Comparison of ENCODE assay signal across 24 cellular contexts in the genomic region with DNA sequence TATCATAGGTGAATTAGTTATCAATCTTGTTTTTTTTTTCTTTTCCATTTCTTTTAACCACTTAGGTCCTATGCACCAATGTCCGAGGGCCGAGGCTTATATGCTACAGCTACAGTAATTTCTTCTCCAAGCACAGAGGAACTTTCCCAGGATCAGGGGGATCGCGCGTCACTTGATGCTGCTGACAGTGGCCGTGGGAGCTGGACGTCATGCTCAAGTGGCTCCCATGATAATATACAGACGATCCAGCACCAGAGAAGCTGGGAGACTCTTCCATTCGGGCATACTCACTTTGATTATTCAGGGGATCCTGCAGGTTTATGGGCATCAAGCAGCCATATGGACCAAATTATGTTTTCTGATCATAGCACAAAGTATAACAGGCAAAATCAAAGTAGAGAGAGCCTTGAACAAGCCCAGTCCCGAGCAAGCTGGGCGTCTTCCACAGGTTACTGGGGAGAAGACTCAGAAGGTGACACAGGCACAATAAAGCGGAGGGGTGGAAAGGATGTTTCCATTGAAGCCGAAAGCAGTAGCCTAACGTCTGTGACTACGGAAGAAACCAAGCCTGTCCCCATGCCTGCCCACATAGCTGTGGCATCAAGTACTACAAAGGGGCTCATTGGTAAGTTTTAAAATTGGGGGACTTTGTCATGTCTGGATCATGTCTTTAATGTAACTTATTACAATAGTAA.
"Had no signal": no experiment of that assay in that cellular context is flagged by ENCODE, and none has a peak within 500 bp of the region (broad histone marks: within the 10 kb centered on the region; RNA-seq: fewer than 3 reads in every experiment).

No MANE protein-coding gene starts in this region.

- H3K27ac Mint-ChIP-seq: activated CD4-positive, alpha-beta memory T cell treated with anti-CD3 and anti-CD28 coated beads for 36 hours; activated CD4-positive, alpha-beta T cell treated with anti-CD3 and anti-CD28 coated beads, Interleukin-2, amount 10 ng/mL, durations not matched to agents 24 days and 14 days; activated T-helper 17 cell treated with anti-CD3 and anti-CD28 coated beads, Interleukin-2, amount 50 U/mL, for 72 hours; effector memory CD8-positive, alpha-beta T cell; nephron; progenitor cell of endocrine pancreas; T-helper 17 cell had no signal

- H3K27me3 ChIP-seq: gastroesophageal sphincter, left lung, neutrophil, suprapubic skin, tibial nerve had no signal

- H3K4me1 Mint-ChIP-seq: activated CD4-positive, alpha-beta T cell treated with anti-CD3 and anti-CD28 coated beads, Interleukin-2, amount 10 ng/mL, durations not matched to agents 24 days and 14 days; activated T-helper 17 cell treated with anti-CD3 and anti-CD28 coated beads, Interleukin-2, amount 50 U/mL, for 72 hours had no signal

- H3K9me3 ChIP-seq: gastroesophageal sphincter, left lung, neutrophil, suprapubic skin, tibial nerve had no signal

- H3K27ac ChIP-seq: coronary artery, gastroesophageal sphincter, left lung, neutrophil, suprapubic skin, tibial nerve had no signal

- H3K9me3 Mint-ChIP-seq: activated CD4-positive, alpha-beta memory T cell treated with anti-CD3 and anti-CD28 coated beads for 36 hours; activated CD4-positive, alpha-beta T cell treated with anti-CD3 and anti-CD28 coated beads, Interleukin-2, amount 10 ng/mL, durations not matched to agents 24 days and 14 days; activated T-helper 17 cell treated with anti-CD3 and anti-CD28 coated beads, Interleukin-2, amount 50 U/mL, for 72 hours; effector memory CD8-positive, alpha-beta T cell; nephron had no signal

- H3K4me1 ChIP-seq: left lung had no signal

- ATAC-seq: activated T-helper 17 cell treated with anti-CD3 and anti-CD28 coated beads, Interleukin-2, amount 50 U/mL, for 72 hours; effector memory CD8-positive, alpha-beta T cell; gastroesophageal sphincter; left lung; SK-N-SH treated with all-trans-retinoic acid at 6 μM for 48 hours; T-helper 17 cell had no signal

- H3K4me3 Mint-ChIP-seq: activated CD4-positive, alpha-beta memory T cell treated with anti-CD3 and anti-CD28 coated beads for 36 hours; activated CD4-positive, alpha-beta T cell treated with anti-CD3 and anti-CD28 coated beads, Interleukin-2, amount 10 ng/mL, durations not matched to agents 24 days and 14 days; activated T-helper 17 cell treated with anti-CD3 and anti-CD28 coated beads, Interleukin-2, amount 50 U/mL, for 72 hours; effector memory CD8-positive, alpha-beta T cell; nephron; T-helper 17 cell had no signal

- H3K4me3 ChIP-seq: coronary artery, gastroesophageal sphincter, left lung, suprapubic skin, tibial nerve had no signal

- DNase-seq: activated CD4-positive, alpha-beta memory T cell treated with anti-CD3 and anti-CD28 coated beads for 36 hours; activated CD4-positive, alpha-beta T cell treated with anti-CD3 and anti-CD28 coated beads, Interleukin-2, amount 10 ng/mL, durations not matched to agents 24 days and 14 days; activated CD4-positive, CD25-positive, alpha-beta regulatory T cell treated with anti-CD3 and anti-CD28 coated beads, Interleukin-2, amount 50 U/mL, for 72 hours; activated CD8-positive, alpha-beta memory T cell treated with anti-CD3 and anti-CD28 coated beads, Interleukin-2, amount 50 U/mL, for 4 hours; activated gamma-delta T cell treated with Interleukin-2 at 50 U/mL for 16 hours; activated naive CD4-positive, alpha-beta T cell treated with anti-CD3 and anti-CD28 coated beads, Interleukin-2, amount 50 U/mL, for 16 hours; activated T-cell treated with anti-CD3 and anti-CD28 coated beads, Interleukin-2, amount 50 U/mL, for 1 hour; amniotic stem cell; effector memory CD8-positive, alpha-beta T cell; left lung; stimulated activated CD4-positive, alpha-beta T cell treated with anti-CD3 and anti-CD28 coated beads, Interleukin-15, amount 100 ng/mL, for 24 hours; stimulated activated CD4-positive, alpha-beta T cell treated with anti-CD3 and anti-CD28 coated beads, Interleukin-2, amount 100 ng/mL, for 24 hours; stimulated activated naive CD4-positive, alpha-beta T cell; T-helper 17 cell; T1000 had no signal

- H3K27me3 Mint-ChIP-seq: activated CD4-positive, alpha-beta memory T cell treated with anti-CD3 and anti-CD28 coated beads for 36 hours; activated CD4-positive, alpha-beta T cell treated with anti-CD3 and anti-CD28 coated beads, Interleukin-2, amount 10 ng/mL, durations not matched to agents 24 days and 14 days; activated T-helper 17 cell treated with anti-CD3 and anti-CD28 coated beads, Interleukin-2, amount 50 U/mL, for 72 hours; effector memory CD8-positive, alpha-beta T cell; progenitor cell of endocrine pancreas; T-helper 17 cell had no signal
